Comparison of ENCODE assay signal across 1 cellular context in genomic region chr21:37522641-37523295, GRCh38.
TF ChIP-seq lines count a peak whose summit lies in the region.

No MANE protein-coding gene starts in this region.

TF ChIP-seq in GM23338, 12 proteins besides CTCF, POLR2A, EP300 and RAD21 (continued from another document):
- TF ChIP-seq ZNF114 (CRISPR knock-in tag; IDR thresholded peaks at IDR 0.05) (no peak), REST (IDR thresholded peaks at IDR 0.05; ENCODE audit: unreplicated experiment) (no peak), JUNB (IDR thresholded peaks at IDR 0.05; ENCODE audit: unreplicated experiment) (no peak), ZNF462 (CRISPR knock-in tag; IDR thresholded peaks at IDR 0.05) (no peak), STAT1 (IDR thresholded peaks at IDR 0.05; ENCODE audit: unreplicated experiment) (no peak), EZH2phosphoT487 (IDR thresholded peaks at IDR 0.05; ENCODE audit: unreplicated experiment) (no peak), ETS1 (IDR thresholded peaks at IDR 0.05) (no peak), ZNF331 (CRISPR knock-in tag; IDR thresholded peaks at IDR 0.05; ENCODE audit: low read depth) (no peak)
